Comparison of ENCODE assay signal across 19 cellular contexts in the genomic region with DNA sequence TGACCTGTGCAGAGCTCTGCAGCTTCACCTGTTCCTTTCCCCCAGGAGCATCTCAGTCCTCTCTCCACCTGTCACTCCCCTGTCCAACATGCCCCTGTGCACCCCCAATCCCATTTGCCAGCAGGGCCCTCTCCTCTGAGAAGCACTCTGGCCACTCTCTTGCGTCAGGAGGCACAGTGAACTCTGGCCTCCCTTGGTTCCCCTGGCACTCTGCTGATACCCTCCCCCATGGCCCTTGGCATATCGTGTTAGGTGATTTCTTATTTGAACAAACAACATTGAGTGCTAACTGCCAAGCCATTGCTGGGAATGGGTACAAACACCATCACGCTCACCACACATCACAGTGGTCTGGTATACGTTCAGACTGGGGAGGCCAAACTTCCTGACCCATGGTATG. TPM values are rescaled to one million over a fixed set of nuclear protein-coding genes. Genes with fewer than 3 reads are reported as not detected.
DNase-seq lines count a peak whose midpoint lies in the region; ATAC-seq and TF ChIP-seq lines count a peak whose summit lies in the region.
"Had no signal": no experiment of that assay in that cellular context is flagged by ENCODE, and none has a peak within 500 bp of the region (broad histone marks: within the 10 kb centered on the region; RNA-seq: fewer than 3 reads in every experiment).

No MANE protein-coding gene starts in this region.

- TF ChIP-seq CTCF in gastrocnemius medialis (IDR thresholded peaks at IDR 0.05 in 4 of 5, conservative IDR thresholded peaks at IDR 0.05 in 1 of 5) = no peak

- H3K4me1 Mint-ChIP-seq in T-helper 2 cell treated with Interferon-gamma antibody and Interleukin-4, amounts not matched to agents 5 μg/mL and 100 μg/mL, for 36 hours (ENCODE audit: low read depth) = peaks cover 35% of the 10 kb centered on the region
- peaks cover 27 to 46% (median 39%) of the 10 kb centered on the region in 3 donors for H3K4me1 Mint-ChIP-seq in T-cell
- H3K4me1 Mint-ChIP-seq in immature natural killer cell = peaks cover 50 to 59% of the 10 kb centered on the region in 2 donors

- ATAC-seq in T-cell (replicated peaks in 1 of 4) (no peak), gastrocnemius medialis (no peak), GM21786 (IDR thresholded peaks at IDR 0.05; ENCODE audit: unreplicated experiment) (no peak), GM18519 (IDR thresholded peaks at IDR 0.05; ENCODE audit: low FRiP score, unreplicated experiment) (no peak)

- no peak for DNase-seq in T-helper 2 cell treated with Interferon-gamma antibody and Interleukin-4, amounts not matched to agents 5 μg/mL and 100 μg/mL, for 36 hours (ENCODE audit: low spot score)
- DNase-seq in T-helper 2 cell = no peak
- no peak for DNase-seq in T-cell
- DNase-seq in immature natural killer cell = no peak
- DNase-seq in gastrocnemius medialis = no peak
- DNase-seq in NCI-H345 (lab: John Stamatoyannopoulos, UW) = no peak
- DNase-seq: activated CD4-positive, alpha-beta T cell treated with anti-CD3 and anti-CD28 coated beads, Interleukin-2, amount 50 U/mL, for 4 hours; activated effector memory CD4-positive, alpha-beta T cell treated with Interleukin-2 at 50 U/mL for 16 hours; KBM-7; NCI-H1092; NCI-H2171 treated with DMSO at 0.1 percent for 48 hours; NK-92 treated with Interleukin-12 subunit alpha and Interleukin-12 subunit beta, amount 100 ng/mL, for 24 hours; nucleus accumbens; SHP77 treated with DMSO at 0.1 percent for 48 hours; T1000 had no signal

- no peaks in the 10 kb centered on the region for H3K9me3 ChIP-seq in gastrocnemius medialis
- H3K9me3 ChIP-seq: BLaER1 treated with 17β-estradiol and CSF1 and Interleukin-3, amounts not matched to agents 10 nM and 100 nM had no signal

- H3K27me3 ChIP-seq in gastrocnemius medialis = no peaks in the 10 kb centered on the region
- H3K27me3 ChIP-seq: BLaER1 treated with 17β-estradiol and CSF1 and Interleukin-3, amounts not matched to agents 10 nM and 100 nM had no signal

- H3K9me3 Mint-ChIP-seq in T-helper 2 cell treated with Interferon-gamma antibody and Interleukin-4, amounts not matched to agents 5 μg/mL and 100 μg/mL, for 36 hours = no peaks in the 10 kb centered on the region
- H3K9me3 Mint-ChIP-seq in T-cell (no peaks in the 10 kb centered on the region), immature natural killer cell (no peaks in the 10 kb centered on the region)

- peak overlapping the region; percentile 36 to 72 (median 65) for H3K27ac ChIP-seq in gastrocnemius medialis
- H3K27ac ChIP-seq: 22Rv1 had no signal

- CTCF ChIA-PET in T-cell (lab: Charles Lee) = interaction anchor here (0.6 to 1.1 kb wide), 7 partner anchors 19 to 1728 kb away, joined by 3 to 5 read pairs (median 3); no protein-coding TSS in a partner anchor

- POLR2A ChIA-PET in T-cell (lab: Charles Lee) = no interaction called here

- no peak overlapping the region for H3K4me3 ChIP-seq in gastrocnemius medialis
- H3K4me3 ChIP-seq: BLaER1 treated with 17β-estradiol and CSF1 and Interleukin-3, amounts not matched to agents 10 nM and 100 nM had no signal

- peaks cover 24 to 39% of the 10 kb centered on the region in 2 donors for H3K4me1 ChIP-seq in gastrocnemius medialis

- no peaks in the 10 kb centered on the region for H3K36me3 ChIP-seq in gastrocnemius medialis

- H3K27me3 Mint-ChIP-seq in T-helper 2 cell treated with Interferon-gamma antibody and Interleukin-4, amounts not matched to agents 5 μg/mL and 100 μg/mL, for 36 hours (ENCODE audit: low read depth) = no peaks in the 10 kb centered on the region
- H3K27me3 Mint-ChIP-seq in T-cell (no peaks in the 10 kb centered on the region), immature natural killer cell (ENCODE audit: low read depth in 3 of 3) (peaks cover 2 to 16% (median 7%) of the 10 kb centered on the region in 3 donors)

- H3K4me3 Mint-ChIP-seq in T-helper 2 cell treated with Interferon-gamma antibody and Interleukin-4, amounts not matched to agents 5 μg/mL and 100 μg/mL, for 36 hours = no peak overlapping the region
- no peak overlapping the region for H3K4me3 Mint-ChIP-seq in T-cell
- H3K4me3 Mint-ChIP-seq in immature natural killer cell = no peak overlapping the region

- H3K36me3 Mint-ChIP-seq in T-helper 2 cell treated with Interferon-gamma antibody and Interleukin-4, amounts not matched to agents 5 μg/mL and 100 μg/mL, for 36 hours (ENCODE audit: low read depth) = peaks cover 70% of the 10 kb centered on the region
- H3K36me3 Mint-ChIP-seq in T-cell (peaks cover 47% of the 10 kb centered on the region), immature natural killer cell (peaks cover 30 to 54% (median 33%) of the 10 kb centered on the region in 3 donors)

- H3K27ac Mint-ChIP-seq in T-helper 2 cell treated with Interferon-gamma antibody and Interleukin-4, amounts not matched to agents 5 μg/mL and 100 μg/mL, for 36 hours = peak overlapping the region; percentile 36
- H3K27ac Mint-ChIP-seq in T-cell (peak overlapping the region; percentile 55 to 74), immature natural killer cell (peak overlapping the region; percentile 65 to 96 (median 78))

- in situ Hi-C loops in gastrocnemius medialis (cut with MboI; ENCODE audit: low sequenced_read_pairs in 4 of 4) = no loop called here

- intact Hi-C loops in gastrocnemius medialis (cut with DNase I; ENCODE audit: low total_unique reads) = no loop called here

- no peak for TF ChIP-seq POLR2A in gastrocnemius medialis (IDR thresholded peaks at IDR 0.05)

RNA-seq across cellular contexts. Expression of a gene that starts 20.9 kb away (rescaled TPM):
- total RNA-seq in T-cell (100 to 1,000 TPM; 118 to 211 (median 170) TPM), gastrocnemius medialis (100 to 1,000 TPM; 112 to 228 (median 188) TPM)
- polyA plus RNA-seq in immature natural killer cell = 10 to 100 TPM; 21.8 to 62.4 (median 40.2) TPM

RNA-seq across cellular contexts. Expression of a gene that starts 55.8 kb away (rescaled TPM):
- total RNA-seq in T-cell (100 to 1,000 TPM; 266 to 395 (median 345) TPM), gastrocnemius medialis (100 to 1,000 TPM in 3 of 4 donors, 10 to 100 TPM in 1; 91.6 to 164 (median 142) TPM)
- 100 to 1,000 TPM; 313 to 679 (median 395) TPM for polyA plus RNA-seq in immature natural killer cell
